1 cellular context compared by ENCODE assay signal in genomic region chr1:107142370-107142668, GRCh38.
TF ChIP-seq lines count a peak whose summit lies in the region.

No MANE protein-coding gene starts in this region.

TF ChIP-seq in SK-N-SH treated with all-trans-retinoic acid at 6 μM for 48 hours, 23 proteins besides CTCF, POLR2A, EP300 and RAD21 (continued from another document):
- TF ChIP-seq TSHZ2 (CRISPR knock-in tag; IDR thresholded peaks at IDR 0.05) (no peak), ZFP30 (CRISPR knock-in tag; IDR thresholded peaks at IDR 0.05) (no peak), BACH2 (CRISPR knock-in tag; IDR thresholded peaks at IDR 0.05; ENCODE audit: borderline replicate concordance) (no peak), OSR1 (CRISPR knock-in tag; IDR thresholded peaks at IDR 0.05) (no peak), ZNF8 (CRISPR knock-in tag; IDR thresholded peaks at IDR 0.05) (no peak), PPARA (CRISPR knock-in tag; IDR thresholded peaks at IDR 0.05; ENCODE audit: borderline replicate concordance) (no peak), GLIS3 (CRISPR knock-in tag; IDR thresholded peaks at IDR 0.05) (no peak), ARNTL (CRISPR knock-in tag; IDR thresholded peaks at IDR 0.05; ENCODE audit: borderline replicate concordance, low read depth) (no peak), TCF4 (CRISPR knock-in tag; IDR thresholded peaks at IDR 0.05; ENCODE audit: borderline replicate concordance) (no peak), RARB (CRISPR knock-in tag; IDR thresholded peaks at IDR 0.05) (no peak)
